Comparison of ENCODE assay signal across 14 cellular contexts in the genomic region with DNA sequence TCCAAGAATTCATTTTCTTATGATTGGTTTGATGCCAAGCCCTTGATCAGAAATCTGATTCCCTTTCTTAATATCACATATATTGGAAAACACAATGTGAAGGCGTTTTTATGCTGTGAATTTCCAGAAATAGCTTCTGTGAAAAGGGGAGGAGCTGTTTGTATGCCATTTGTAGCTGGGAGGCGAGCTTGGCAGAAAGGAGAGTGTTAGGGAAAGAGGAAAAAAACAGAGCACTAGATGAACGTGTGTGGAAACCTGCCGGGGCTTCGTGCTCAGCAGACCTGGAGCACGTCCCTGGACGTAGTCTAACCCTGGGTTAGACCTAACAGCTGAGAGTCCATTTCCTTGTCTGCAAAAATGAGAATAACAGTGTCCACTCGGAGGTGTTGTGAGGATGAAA. TPM values are rescaled to one million over a fixed set of nuclear protein-coding genes. Genes with fewer than 3 reads are reported as not detected.
"Had no signal": no experiment of that assay in that cellular context is flagged by ENCODE, and none has a peak within 500 bp of the region (broad histone marks: within the 10 kb centered on the region; RNA-seq: fewer than 3 reads in every experiment).

No MANE protein-coding gene starts in this region.

- H3K9me3 Mint-ChIP-seq: activated naive CD4-positive, alpha-beta T cell treated with anti-CD3 and anti-CD28 coated beads, Interleukin-2, amount 50 U/mL, for 24 hours; stimulated activated naive CD8-positive, alpha-beta T cell treated with anti-CD3 and anti-CD28 coated beads, Interleukin-15, Interleukin-2, amounts not matched to agents 100 ng/mL and 50 ng/mL, for 24 hours had no signal

- DNase-seq: activated effector memory CD4-positive, alpha-beta T cell treated with Interleukin-2 at 50 U/mL for 16 hours; activated T-cell treated with anti-CD3 and anti-CD28 coated beads, Interleukin-2, amount 50 U/mL, for 1 hour; body of pancreas; effector memory CD4-positive, alpha-beta T cell; hippocampal formation; kidney glomerular epithelial cell; naive thymus-derived CD8-positive, alpha-beta T cell; stimulated activated CD4-positive, alpha-beta T cell treated with anti-CD3 and anti-CD28 coated beads, Interleukin-15, amount 100 ng/mL, for 24 hours; stimulated activated CD4-positive, alpha-beta T cell treated with anti-CD3 and anti-CD28 coated beads, Interleukin-4, amount 100 ng/mL, for 24 hours; thyroid gland had no signal

- H3K36me3 Mint-ChIP-seq: activated naive CD4-positive, alpha-beta T cell treated with anti-CD3 and anti-CD28 coated beads, Interleukin-2, amount 50 U/mL, for 24 hours; naive thymus-derived CD8-positive, alpha-beta T cell had no signal

- H3K36me3 ChIP-seq: thyroid gland, vagina had no signal

- H3K27ac ChIP-seq: body of pancreas, thyroid gland, vagina had no signal

- H3K9me3 ChIP-seq: body of pancreas, thyroid gland, vagina had no signal

- H3K27ac Mint-ChIP-seq: activated naive CD4-positive, alpha-beta T cell treated with anti-CD3 and anti-CD28 coated beads, Interleukin-2, amount 50 U/mL, for 24 hours; naive thymus-derived CD8-positive, alpha-beta T cell; stimulated activated naive CD8-positive, alpha-beta T cell treated with anti-CD3 and anti-CD28 coated beads, Interleukin-15, Interleukin-2, amounts not matched to agents 100 ng/mL and 50 ng/mL, for 24 hours had no signal

- H3K4me3 Mint-ChIP-seq: activated naive CD4-positive, alpha-beta T cell treated with anti-CD3 and anti-CD28 coated beads, Interleukin-2, amount 50 U/mL, for 24 hours; naive thymus-derived CD8-positive, alpha-beta T cell; stimulated activated naive CD8-positive, alpha-beta T cell treated with anti-CD3 and anti-CD28 coated beads, Interleukin-15, Interleukin-2, amounts not matched to agents 100 ng/mL and 50 ng/mL, for 24 hours had no signal

- H3K27me3 ChIP-seq: body of pancreas, vagina had no signal

- H3K4me1 ChIP-seq: vagina had no signal

- H3K4me3 ChIP-seq: body of pancreas, lung, thyroid gland, vagina had no signal

RNA-seq across cellular contexts. Expression of gene CLCN4, which starts 3.4 kb away (rescaled TPM):
- polyA plus RNA-seq: naive thymus-derived CD8-positive, alpha-beta T cell had no signal
